9 cellular contexts compared by ENCODE assay signal in genomic region chr9:129989740-129990139, GRCh38. TPM values are rescaled to one million over a fixed set of nuclear protein-coding genes. Genes with fewer than 3 reads are reported as not detected.
DNase-seq lines count a peak whose midpoint lies in the region; ATAC-seq and TF ChIP-seq lines count a peak whose summit lies in the region.
"Had no signal": no experiment of that assay in that cellular context is flagged by ENCODE, and none has a peak within 500 bp of the region (broad histone marks: within the 10 kb centered on the region; RNA-seq: fewer than 3 reads in every experiment).

No MANE protein-coding gene starts in this region.

- H3K27ac ChIP-seq in transverse colon: peak overlapping the region; percentile 59 to 81 (median 75)

- H3K27me3 Mint-ChIP-seq in activated T-cell treated with anti-CD3 and anti-CD28 coated beads, Interleukin-2, amount 50 U/mL, for 24 hours: no peaks in the 10 kb centered on the region
- H3K27me3 Mint-ChIP-seq in WTC11 (ENCODE audit: low read depth): no peaks in the 10 kb centered on the region

- ATAC-seq in WTC11 (no peak), HG03045 (IDR thresholded peaks at IDR 0.05; ENCODE audit: unreplicated experiment) (no peak)

- H3K36me3 Mint-ChIP-seq in activated T-cell treated with anti-CD3 and anti-CD28 coated beads, Interleukin-2, amount 50 U/mL, for 24 hours (ENCODE audit: low read depth): peaks cover 79% of the 10 kb centered on the region
- peaks cover 6% of the 10 kb centered on the region for H3K36me3 Mint-ChIP-seq in WTC11

- no peaks in the 10 kb centered on the region for H3K9me3 ChIP-seq in transverse colon

- no peaks in the 10 kb centered on the region for H3K27me3 ChIP-seq in transverse colon

- no peaks in the 10 kb centered on the region for H3K9me3 Mint-ChIP-seq in activated T-cell treated with anti-CD3 and anti-CD28 coated beads, Interleukin-2, amount 50 U/mL, for 24 hours
- H3K9me3 Mint-ChIP-seq in WTC11: peaks cover 4% of the 10 kb centered on the region

- DNase-seq in activated T-cell treated with anti-CD3 and anti-CD28 coated beads, Interleukin-2, amount 50 U/mL, for 24 hours: no peak
- DNase-seq in activated T-cell treated with anti-CD3 and anti-CD28 coated beads for 4 hours (no peak), WTC11 (ENCODE audit: low spot score) (no peak), fibroblast of the aortic adventitia (ENCODE audit: low read depth) (peak; percentile 78), transverse colon (no peak), dermis blood vessel endothelial cell (no peak), NCI-H146 treated with DMSO at 0.1 percent for 48 hours (lab: John Stamatoyannopoulos, UW; ENCODE audit: unreplicated experiment) (no peak)
- DNase-seq: NCI-H2171 had no signal

- H3K36me3 ChIP-seq in transverse colon: no peaks in the 10 kb centered on the region

- peaks cover 14 to 24% (median 22%) of the 10 kb centered on the region in 4 donors for H3K4me1 ChIP-seq in transverse colon

- H3K4me3 ChIP-seq in fibroblast of the aortic adventitia (ENCODE audit: low read depth, low read length) (no peak overlapping the region), transverse colon (no peak overlapping the region)

- peaks cover 80% of the 10 kb centered on the region for H3K4me1 Mint-ChIP-seq in activated T-cell treated with anti-CD3 and anti-CD28 coated beads, Interleukin-2, amount 50 U/mL, for 24 hours (ENCODE audit: low read depth)
- H3K4me1 Mint-ChIP-seq in WTC11: peaks cover 19% of the 10 kb centered on the region

- POLR2A ChIA-PET in WTC11 (lab: Charles Lee): no interaction called here

- in situ Hi-C loops in transverse colon (cut with MboI; ENCODE audit: low pct_ligation_motif_present in 1 of 4, low pct_unique_long_range_greater_than_20kb in 1 of 4, low sequenced_read_pairs in 3 of 4): no loop called here

- WGBS in transverse colon (ENCODE audit: low coverage in 1 of 2), 2 donors: 72 to 80% methylated on average over 1 to 7 of the region's 7 CpGs

- TF ChIP-seq EP300 in transverse colon (IDR thresholded peaks at IDR 0.05; ENCODE audit: low read depth): no peak

- no peak overlapping the region for H3K4me3 Mint-ChIP-seq in activated T-cell treated with anti-CD3 and anti-CD28 coated beads, Interleukin-2, amount 50 U/mL, for 24 hours
- H3K4me3 Mint-ChIP-seq in WTC11: no peak overlapping the region

- TF ChIP-seq CTCF in WTC11 (IDR thresholded peaks at IDR 0.05): no peak
- no peak for TF ChIP-seq CTCF in fibroblast of the aortic adventitia (IDR thresholded peaks at IDR 0.05; ENCODE audit: insufficient read depth, low read length)
- TF ChIP-seq CTCF in transverse colon (IDR thresholded peaks at IDR 0.05): no peak

- CTCF ChIA-PET in WTC11 (lab: Charles Lee): no interaction called here

- intact Hi-C loops in transverse colon (cut with DNase I; ENCODE audit: low total_unique reads): loop anchor here (5.0 kb wide), 1 partner anchor 612 kb away; no protein-coding TSS in a partner anchor

- peak overlapping the region; percentile 91 for H3K27ac Mint-ChIP-seq in activated T-cell treated with anti-CD3 and anti-CD28 coated beads, Interleukin-2, amount 50 U/mL, for 24 hours
- peak overlapping the region; percentile 12; the same call in 1 of the 2 replicates for H3K27ac Mint-ChIP-seq in WTC11

- no peak for TF ChIP-seq POLR2A in transverse colon (IDR thresholded peaks at IDR 0.05)

TF ChIP-seq in WTC11, 78 proteins besides CTCF, POLR2A, EP300 and RAD21:
- TF ChIP-seq OVOL2 (CRISPR knock-in tag; IDR thresholded peaks at IDR 0.05; ENCODE audit: borderline replicate concordance): no peak
- TF ChIP-seq, protein P1, sequence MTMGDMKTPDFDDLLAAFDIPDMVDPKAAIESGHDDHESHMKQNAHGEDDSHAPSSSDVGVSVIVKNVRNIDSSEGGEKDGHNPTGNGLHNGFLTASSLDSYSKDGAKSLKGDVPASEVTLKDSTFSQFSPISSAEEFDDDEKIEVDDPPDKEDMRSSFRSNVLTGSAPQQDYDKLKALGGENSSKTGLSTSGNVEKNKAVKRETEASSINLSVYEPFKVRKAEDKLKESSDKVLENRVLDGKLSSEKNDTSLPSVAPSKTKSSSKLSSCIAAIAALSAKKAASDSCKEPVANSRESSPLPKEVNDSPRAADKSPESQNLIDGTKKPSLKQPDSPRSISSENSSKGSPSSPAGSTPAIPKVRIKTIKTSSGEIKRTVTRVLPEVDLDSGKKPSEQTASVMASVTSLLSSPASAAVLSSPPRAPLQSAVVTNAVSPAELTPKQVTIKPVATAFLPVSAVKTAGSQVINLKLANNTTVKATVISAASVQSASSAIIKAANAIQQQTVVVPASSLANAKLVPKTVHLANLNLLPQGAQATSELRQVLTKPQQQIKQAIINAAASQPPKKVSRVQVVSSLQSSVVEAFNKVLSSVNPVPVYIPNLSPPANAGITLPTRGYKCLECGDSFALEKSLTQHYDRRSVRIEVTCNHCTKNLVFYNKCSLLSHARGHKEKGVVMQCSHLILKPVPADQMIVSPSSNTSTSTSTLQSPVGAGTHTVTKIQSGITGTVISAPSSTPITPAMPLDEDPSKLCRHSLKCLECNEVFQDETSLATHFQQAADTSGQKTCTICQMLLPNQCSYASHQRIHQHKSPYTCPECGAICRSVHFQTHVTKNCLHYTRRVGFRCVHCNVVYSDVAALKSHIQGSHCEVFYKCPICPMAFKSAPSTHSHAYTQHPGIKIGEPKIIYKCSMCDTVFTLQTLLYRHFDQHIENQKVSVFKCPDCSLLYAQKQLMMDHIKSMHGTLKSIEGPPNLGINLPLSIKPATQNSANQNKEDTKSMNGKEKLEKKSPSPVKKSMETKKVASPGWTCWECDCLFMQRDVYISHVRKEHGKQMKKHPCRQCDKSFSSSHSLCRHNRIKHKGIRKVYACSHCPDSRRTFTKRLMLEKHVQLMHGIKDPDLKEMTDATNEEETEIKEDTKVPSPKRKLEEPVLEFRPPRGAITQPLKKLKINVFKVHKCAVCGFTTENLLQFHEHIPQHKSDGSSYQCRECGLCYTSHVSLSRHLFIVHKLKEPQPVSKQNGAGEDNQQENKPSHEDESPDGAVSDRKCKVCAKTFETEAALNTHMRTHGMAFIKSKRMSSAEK (CRISPR knock-in tag; IDR thresholded peaks at IDR 0.05; ENCODE audit: borderline replicate concordance): no peak
- TF ChIP-seq, protein P2, sequence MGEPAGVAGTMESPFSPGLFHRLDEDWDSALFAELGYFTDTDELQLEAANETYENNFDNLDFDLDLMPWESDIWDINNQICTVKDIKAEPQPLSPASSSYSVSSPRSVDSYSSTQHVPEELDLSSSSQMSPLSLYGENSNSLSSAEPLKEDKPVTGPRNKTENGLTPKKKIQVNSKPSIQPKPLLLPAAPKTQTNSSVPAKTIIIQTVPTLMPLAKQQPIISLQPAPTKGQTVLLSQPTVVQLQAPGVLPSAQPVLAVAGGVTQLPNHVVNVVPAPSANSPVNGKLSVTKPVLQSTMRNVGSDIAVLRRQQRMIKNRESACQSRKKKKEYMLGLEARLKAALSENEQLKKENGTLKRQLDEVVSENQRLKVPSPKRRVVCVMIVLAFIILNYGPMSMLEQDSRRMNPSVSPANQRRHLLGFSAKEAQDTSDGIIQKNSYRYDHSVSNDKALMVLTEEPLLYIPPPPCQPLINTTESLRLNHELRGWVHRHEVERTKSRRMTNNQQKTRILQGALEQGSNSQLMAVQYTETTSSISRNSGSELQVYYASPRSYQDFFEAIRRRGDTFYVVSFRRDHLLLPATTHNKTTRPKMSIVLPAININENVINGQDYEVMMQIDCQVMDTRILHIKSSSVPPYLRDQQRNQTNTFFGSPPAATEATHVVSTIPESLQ (CRISPR knock-in tag; IDR thresholded peaks at IDR 0.05): no peak
- no peak for TF ChIP-seq FOXP4 (CRISPR knock-in tag; IDR thresholded peaks at IDR 0.05)
- TF ChIP-seq ZNF232 (CRISPR knock-in tag; IDR thresholded peaks at IDR 0.05): no peak
- TF ChIP-seq ZNF671 (CRISPR knock-in tag; IDR thresholded peaks at IDR 0.05): no peak
- TF ChIP-seq, protein P3, sequence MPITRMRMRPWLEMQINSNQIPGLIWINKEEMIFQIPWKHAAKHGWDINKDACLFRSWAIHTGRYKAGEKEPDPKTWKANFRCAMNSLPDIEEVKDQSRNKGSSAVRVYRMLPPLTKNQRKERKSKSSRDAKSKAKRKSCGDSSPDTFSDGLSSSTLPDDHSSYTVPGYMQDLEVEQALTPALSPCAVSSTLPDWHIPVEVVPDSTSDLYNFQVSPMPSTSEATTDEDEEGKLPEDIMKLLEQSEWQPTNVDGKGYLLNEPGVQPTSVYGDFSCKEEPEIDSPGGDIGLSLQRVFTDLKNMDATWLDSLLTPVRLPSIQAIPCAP (CRISPR knock-in tag; IDR thresholded peaks at IDR 0.05): no peak
- TF ChIP-seq NR1H2 (CRISPR knock-in tag; IDR thresholded peaks at IDR 0.05): no peak
- TF ChIP-seq KAT7 (CRISPR knock-in tag; IDR thresholded peaks at IDR 0.05; ENCODE audit: borderline replicate concordance): no peak
- no peak for TF ChIP-seq ZNF396 (CRISPR knock-in tag; IDR thresholded peaks at IDR 0.05; ENCODE audit: borderline replicate concordance)
- no peak for TF ChIP-seq FOXK1 (CRISPR knock-in tag; IDR thresholded peaks at IDR 0.05)
- no peak for TF ChIP-seq MYBL2 (CRISPR knock-in tag; IDR thresholded peaks at IDR 0.05)
TF ChIP-seq in WTC11: peak in this region for 0.

RNA-seq across cellular contexts. Expression of gene FNBP1, which starts 53.2 kb away (rescaled TPM):
- total RNA-seq in WTC11 (2021) (38.1 to 43.6 TPM (median 38.4 TPM) in 3 replicates), fibroblast of the aortic adventitia (ENCODE audit: low replicate concordance) (44.4 and 57.9 TPM in 2 replicates), transverse colon (100 to 1,000 TPM in 1 of 4 donors, 10 to 100 TPM in 3; 38.5 to 114 (median 62.9) TPM), dermis blood vessel endothelial cell (49.5 and 82.3 TPM in 2 replicates)
